ENCODE assay signal across 25 cellular contexts in the genomic region with DNA sequence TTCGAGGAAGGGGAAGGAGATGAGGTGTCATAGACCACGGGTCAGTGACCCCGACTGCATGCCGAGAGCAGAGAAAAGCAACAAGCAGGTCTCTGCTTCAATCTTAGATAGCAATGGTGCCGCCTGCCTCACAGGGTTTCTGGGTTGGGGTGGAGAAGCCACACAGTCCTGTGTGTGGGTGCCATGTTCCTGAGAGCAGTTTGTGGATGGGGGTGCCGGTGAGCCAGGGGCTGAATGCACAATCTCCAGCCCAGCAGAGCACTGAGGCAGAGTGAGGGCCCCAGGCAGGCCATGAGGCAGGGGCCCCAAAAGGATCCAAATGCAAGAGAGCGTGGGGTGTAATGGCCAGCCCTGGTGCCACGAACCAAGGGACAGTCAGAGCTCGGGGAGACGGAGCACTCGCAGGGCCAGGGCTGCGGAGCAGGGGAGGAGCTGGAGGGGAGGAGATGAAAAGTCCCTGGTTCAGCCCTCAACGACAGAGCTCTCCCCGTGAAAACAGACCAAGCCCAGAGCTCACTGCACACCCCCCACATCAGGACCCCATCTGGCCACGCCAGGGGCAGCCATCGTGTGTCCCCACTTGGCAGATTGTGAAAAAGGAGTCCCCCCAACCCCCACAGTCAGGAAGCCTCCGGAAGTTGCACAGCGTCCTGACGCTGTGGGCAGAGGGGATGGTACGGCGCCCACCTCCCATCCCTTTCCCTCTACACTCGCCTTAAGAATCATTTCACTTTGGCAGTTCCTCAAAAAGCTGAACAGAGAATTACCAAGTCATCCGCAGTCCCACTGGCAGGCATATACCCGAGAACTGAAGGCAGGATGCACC. TPM values are rescaled to one million over a fixed set of nuclear protein-coding genes. Genes with fewer than 3 reads are reported as not detected.
"Had no signal": no experiment of that assay in that cellular context is flagged by ENCODE, and none has a peak within 500 bp of the region (broad histone marks: within the 10 kb centered on the region; RNA-seq: fewer than 3 reads in every experiment).

No MANE protein-coding gene starts in this region.

- H3K4me3 ChIP-seq: coronary artery, left lung, tibial artery had no signal

- H3K36me3 ChIP-seq: brain microvascular endothelial cell, left lung, neutrophil, tibial artery had no signal

- H3K27ac Mint-ChIP-seq: activated CD4-positive, alpha-beta T cell treated with anti-CD3 and anti-CD28 coated beads, Interleukin-2, amount 10 ng/mL, durations not matched to agents 7 days and 5 days; activated CD8-positive, alpha-beta T cell treated with anti-CD3 and anti-CD28 coated beads, Interleukin-2, amount 10 ng/mL, durations not matched to agents 7 days and 5 days; activated naive CD4-positive, alpha-beta T cell treated with anti-CD3 and anti-CD28 coated beads for 36 hours; activated naive CD8-positive, alpha-beta T cell treated with anti-CD3 and anti-CD28 coated beads, Interleukin-2, amount 50 U/mL, for 24 hours had no signal

- H3K4me1 ChIP-seq: left lung had no signal

- H3K4me3 Mint-ChIP-seq: activated CD4-positive, alpha-beta T cell treated with anti-CD3 and anti-CD28 coated beads, Interleukin-2, amount 10 ng/mL, durations not matched to agents 7 days and 5 days; activated CD8-positive, alpha-beta T cell treated with anti-CD3 and anti-CD28 coated beads, Interleukin-2, amount 10 ng/mL, durations not matched to agents 7 days and 5 days; activated naive CD4-positive, alpha-beta T cell treated with anti-CD3 and anti-CD28 coated beads for 36 hours; activated naive CD8-positive, alpha-beta T cell treated with anti-CD3 and anti-CD28 coated beads, Interleukin-2, amount 50 U/mL, for 24 hours; activated T-cell treated with anti-CD3 and anti-CD28 coated beads, Interleukin-2, amount 50 U/mL, for 4 hours; T-cell had no signal

- ATAC-seq: activated CD8-positive, alpha-beta T cell treated with anti-CD3 and anti-CD28 coated beads, Interleukin-2, amount 10 ng/mL, durations not matched to agents 7 days and 5 days; activated naive CD8-positive, alpha-beta T cell treated with anti-CD3 and anti-CD28 coated beads, Interleukin-2, amount 50 U/mL, for 24 hours; activated T-cell treated with anti-CD3 and anti-CD28 coated beads, Interleukin-2, amount 50 U/mL, for 4 hours; left lung; stimulated activated naive CD8-positive, alpha-beta T cell treated with anti-CD3 and anti-CD28 coated beads, Interleukin-15, Interleukin-2, amounts not matched to agents 100 U/mL and 50 U/mL, for 24 hours; T-cell had no signal

- H3K27ac ChIP-seq: brain microvascular endothelial cell, coronary artery, left lung, neutrophil, tibial artery had no signal

- FAIRE-seq: endometrium, frontal cortex, keratinocyte, urothelium cell line had no signal

- H3K4me1 Mint-ChIP-seq: activated CD4-positive, alpha-beta T cell treated with anti-CD3 and anti-CD28 coated beads, Interleukin-2, amount 10 ng/mL, durations not matched to agents 7 days and 5 days; activated naive CD8-positive, alpha-beta T cell treated with anti-CD3 and anti-CD28 coated beads, Interleukin-2, amount 50 U/mL, for 24 hours had no signal

- DNase-seq: activated CD4-positive, alpha-beta T cell treated with anti-CD3 and anti-CD28 coated beads, Interleukin-2, amount 10 ng/mL, durations not matched to agents 7 days and 5 days; activated CD8-positive, alpha-beta T cell treated with anti-CD3 and anti-CD28 coated beads, Interleukin-2, amount 10 ng/mL, durations not matched to agents 7 days and 5 days; activated naive CD4-positive, alpha-beta T cell treated with anti-CD3 and anti-CD28 coated beads for 36 hours; activated naive CD8-positive, alpha-beta T cell treated with anti-CD3 and anti-CD28 coated beads, Interleukin-2, amount 50 U/mL, for 24 hours; activated T-cell treated with anti-CD3 and anti-CD28 coated beads, Interleukin-2, amount 50 U/mL, for 4 hours; brain microvascular endothelial cell; central memory CD4-positive, alpha-beta T cell; mesenchymal stem cell; stimulated activated CD4-positive, alpha-beta T cell treated with anti-CD3 and anti-CD28 coated beads, Interleukin-12 subunit alpha, Interleukin-12 subunit beta, amount 100 ng/mL, for 4 hours; stimulated activated CD4-positive, alpha-beta T cell treated with anti-CD3 and anti-CD28 coated beads, Interleukin-1b, Interleukin-23, amount 100 ng/mL, for 48 hours; stimulated activated CD8-positive, alpha-beta memory T cell treated with anti-CD3 and anti-CD28 coated beads, Interleukin-4, amount 100 ng/mL, for 48 hours; stimulated activated naive CD8-positive, alpha-beta T cell treated with anti-CD3 and anti-CD28 coated beads, Interleukin-15, Interleukin-2, amounts not matched to agents 100 U/mL and 50 U/mL, for 24 hours; substantia nigra; T-cell; T1000; tibial artery had no signal

- H3K27me3 ChIP-seq: brain microvascular endothelial cell had no signal

- H3K9me3 Mint-ChIP-seq: activated CD4-positive, alpha-beta T cell treated with anti-CD3 and anti-CD28 coated beads, Interleukin-2, amount 10 ng/mL, durations not matched to agents 7 days and 5 days; activated naive CD4-positive, alpha-beta T cell treated with anti-CD3 and anti-CD28 coated beads for 36 hours; activated naive CD8-positive, alpha-beta T cell treated with anti-CD3 and anti-CD28 coated beads, Interleukin-2, amount 50 U/mL, for 24 hours; activated T-cell treated with anti-CD3 and anti-CD28 coated beads, Interleukin-2, amount 50 U/mL, for 4 hours; naive thymus-derived CD8-positive, alpha-beta T cell; T-cell had no signal

- H3K9me3 ChIP-seq: left lung, neutrophil, tibial artery had no signal

- H3K36me3 Mint-ChIP-seq: naive thymus-derived CD8-positive, alpha-beta T cell; T-cell had no signal

RNA-seq across cellular contexts. Expression of gene WDR86, which starts 19.9 kb away (rescaled TPM):
- total RNA-seq: activated naive CD4-positive, alpha-beta T cell treated with anti-CD3 and anti-CD28 coated beads for 36 hours had no signal
- polyA plus RNA-seq: keratinocyte had no signal

RNA-seq across cellular contexts. Expression of gene CRYGN, which starts 50.0 kb away (rescaled TPM):
- total RNA-seq: activated naive CD4-positive, alpha-beta T cell treated with anti-CD3 and anti-CD28 coated beads for 36 hours; activated T-cell treated with anti-CD3 and anti-CD28 coated beads, Interleukin-2, amount 50 U/mL, for 4 hours; left lung; renal cortical epithelial cell had no signal
- polyA plus RNA-seq: keratinocyte had no signal
